6 cellular contexts compared by ENCODE assay signal in the genomic region with DNA sequence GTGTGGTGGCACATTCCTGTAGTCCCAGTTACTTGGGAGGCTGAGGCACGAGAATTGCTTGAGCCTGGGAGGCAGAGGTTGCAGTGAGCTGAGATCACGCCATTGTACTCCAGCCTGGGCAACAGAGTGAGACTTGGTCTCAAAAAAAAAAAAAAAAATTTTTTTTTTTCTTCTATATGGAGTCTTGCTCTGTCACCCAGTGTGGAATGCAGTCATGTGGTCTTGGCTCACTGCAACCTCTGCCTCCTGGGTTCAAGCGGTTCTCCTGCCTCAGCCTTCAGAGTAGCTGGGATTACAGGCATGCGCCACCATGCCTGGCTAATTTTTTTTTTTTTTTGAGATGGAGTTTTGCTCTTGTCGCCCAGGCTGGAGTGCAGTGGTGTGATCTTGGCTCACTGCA. TPM values are rescaled to one million over a fixed set of nuclear protein-coding genes. Genes with fewer than 3 reads are reported as not detected.
"Had no signal": no experiment of that assay in that cellular context is flagged by ENCODE, and none has a peak within 500 bp of the region (broad histone marks: within the 10 kb centered on the region; RNA-seq: fewer than 3 reads in every experiment).

No MANE protein-coding gene starts in this region.

RNA-seq across cellular contexts. Expression of a gene that starts 6.3 kb away (rescaled TPM):
- total RNA-seq: activated CD4-positive, alpha-beta T cell treated with anti-CD3 and anti-CD28 coated beads, Interleukin-2, amount 10 ng/mL, durations not matched to agents 24 days and 14 days; ascending aorta; cardiac septum; RPMI7951; SJCRH30; T-helper 1 cell treated with Interleukin-12 subunit alpha and Interleukin-12 subunit beta and Interleukin-4 antibody, amounts not matched to agents 30 ng/mL and 1 ng/mL, for 36 hours had no signal

RNA-seq across cellular contexts. Expression of a gene that starts 20.4 kb away (rescaled TPM):
- total RNA-seq: ascending aorta, RPMI7951, SJCRH30 had no signal

RNA-seq across cellular contexts. Expression of a gene that starts 57.6 kb away (rescaled TPM):
- total RNA-seq: activated CD4-positive, alpha-beta T cell treated with anti-CD3 and anti-CD28 coated beads, Interleukin-2, amount 10 ng/mL, durations not matched to agents 24 days and 14 days; cardiac septum; RPMI7951; SJCRH30 had no signal
